ENCODE assay signal across 6 cellular contexts in the genomic region with DNA sequence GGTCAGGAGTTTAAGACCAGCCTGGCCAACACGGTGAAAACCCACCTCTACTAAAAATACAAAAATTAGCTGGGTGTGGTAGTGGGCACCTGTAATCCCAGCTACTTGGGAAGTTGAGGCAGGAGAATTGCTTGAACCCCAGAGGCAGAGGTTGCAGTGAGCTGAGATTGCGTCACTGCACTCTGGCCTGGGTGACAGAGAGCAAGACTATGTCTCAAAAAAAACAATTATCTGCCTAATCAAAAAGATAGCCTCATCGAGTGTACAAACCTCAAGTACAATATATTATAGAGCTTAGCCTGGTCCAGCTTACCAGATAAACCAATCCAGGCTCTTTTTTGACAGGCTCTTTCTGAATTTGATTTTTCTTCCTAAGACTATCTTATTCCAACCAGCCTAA.
A peak's percentile ranks its signal among the peaks of the same experiment; 100 is the strongest.
DNase-seq lines count a peak whose midpoint lies in the region; ATAC-seq and TF ChIP-seq lines count a peak whose summit lies in the region.
"Not testable (repeated sequence)": the region's sequence is repeated elsewhere in the genome, so short reads cannot be mapped to it uniquely, and the experiment has no call there.

No MANE protein-coding gene starts in this region.

- peak overlapping the region; percentile 64; the same call in 1 of the 2 replicates for H3K27ac ChIP-seq in ACC112 (ENCODE audit: low read depth, low read length)
- peak overlapping the region; percentile 94 for H3K27ac ChIP-seq in epithelial cell of prostate
- not testable (repeated sequence) for H3K27ac ChIP-seq in liver (ENCODE audit: low read depth in 1 of 2, low read length in 2 of 2)
- H3K27ac ChIP-seq in gastrocnemius medialis: peak overlapping the region; percentile 32 to 85 (median 82)

- H3K27me3 Mint-ChIP-seq in HFFc6 (ENCODE audit: insufficient read depth): not testable (repeated sequence)

- 0 out of 2 replicates have a peak overlapping the region, but pooled peaks have one; percentile 8 for H3K27ac Mint-ChIP-seq in HFFc6

- TF ChIP-seq CTCF in HFFc6 (IDR thresholded peaks at IDR 0.05); NB4 (IDR thresholded peaks at IDR 0.05; ENCODE audit: low read depth, low read length); liver (IDR thresholded peaks at IDR 0.05; ENCODE audit: low read depth, low read length, missing input control); gastrocnemius medialis (IDR thresholded peaks at IDR 0.05 in 4 of 5, conservative IDR thresholded peaks at IDR 0.05 in 1 of 5): not testable (repeated sequence)

- 78% methylated on average over 3 of the region's 3 CpGs for WGBS in liver

- H3K4me1 ChIP-seq in ACC112 (ENCODE audit: control insufficient read depth, insufficient read depth, low read length, unreplicated experiment): peaks cover 31% of the 10 kb centered on the region
- not testable (repeated sequence) for H3K4me1 ChIP-seq in liver (ENCODE audit: control insufficient read depth in 4 of 4, insufficient read depth in 4 of 4, low read length in 3 of 4)
- peaks cover 36 to 38% of the 10 kb centered on the region in 2 donors for H3K4me1 ChIP-seq in gastrocnemius medialis

- not testable (repeated sequence) for H3K9ac ChIP-seq in liver (ENCODE audit: low read depth in 1 of 2, low read length in 2 of 2)

- H3K4me1 Mint-ChIP-seq in HFFc6 (ENCODE audit: low read depth): peaks cover 52% of the 10 kb centered on the region

- not testable (repeated sequence) for H3K27me3 ChIP-seq in ACC112 (ENCODE audit: insufficient read depth, low read length); liver (ENCODE audit: control insufficient read depth in 4 of 4, insufficient read depth in 4 of 4, low read length in 3 of 4); gastrocnemius medialis

- not testable (repeated sequence) for TF ChIP-seq RAD21 in liver (IDR thresholded peaks at IDR 0.05)

- H3K4me3 ChIP-seq in ACC112 (ENCODE audit: low read depth, low read length); NB4 (ENCODE audit: low read depth, low read length); liver (ENCODE audit: low read depth in 1 of 3, low read length in 3 of 3); gastrocnemius medialis: not testable (repeated sequence)

- DNase-seq in HFFc6; epithelial cell of prostate (ENCODE audit: low read depth, low spot score); gastrocnemius medialis: not testable (repeated sequence)
- peak; percentile 26 for DNase-seq in NB4 (ENCODE audit: low read depth)

- H3K9me3 ChIP-seq in liver (ENCODE audit: control insufficient read depth in 4 of 4, low read length in 3 of 4); gastrocnemius medialis: not testable (repeated sequence)

- TF ChIP-seq POLR2A in NB4 (IDR thresholded peaks at IDR 0.05; ENCODE audit: extremely low read depth, insufficient read length); gastrocnemius medialis (IDR thresholded peaks at IDR 0.05): not testable (repeated sequence)

- intact Hi-C loops in gastrocnemius medialis (cut with DNase I; ENCODE audit: low total_unique reads): loop anchor here (2.0 to 10.0 kb wide), 2 partner anchors 27 to 311 kb away; partner anchors contain the start of gene ARMC8

- not testable (repeated sequence) for H3K4me3 Mint-ChIP-seq in HFFc6

- ATAC-seq in gastrocnemius medialis: not testable (repeated sequence)

- H2AFZ ChIP-seq in ACC112 (ENCODE audit: low read length, unreplicated experiment): not testable (repeated sequence)

- H3K36me3 ChIP-seq in ACC112 (ENCODE audit: insufficient read depth, low read length); gastrocnemius medialis: not testable (repeated sequence)
- H3K36me3 ChIP-seq in liver (ENCODE audit: control insufficient read depth in 4 of 4, insufficient read depth in 3 of 4, low read depth in 1 of 4, low read length in 3 of 4): peaks cover 4 to 21% (median 6%) of the 10 kb centered on the region in 4 donors

- H3K9me3 Mint-ChIP-seq in HFFc6: not testable (repeated sequence)

- H3K79me2 ChIP-seq in ACC112 (ENCODE audit: control insufficient read depth, insufficient read depth, low read length, unreplicated experiment): not testable (repeated sequence)

- in situ Hi-C loops in gastrocnemius medialis (cut with MboI; ENCODE audit: low sequenced_read_pairs in 4 of 4): not testable (repeated sequence)

- not testable (repeated sequence) for H3K36me3 Mint-ChIP-seq in HFFc6 (ENCODE audit: low read depth)

TF ChIP-seq in liver, 16 proteins besides CTCF, POLR2A, EP300 and RAD21:
- peak; percentile 56 to 65 for TF ChIP-seq HNF4A (conservative IDR thresholded peaks at IDR 0.05)
